ENCODE assay signal across 20 cellular contexts in the genomic region with DNA sequence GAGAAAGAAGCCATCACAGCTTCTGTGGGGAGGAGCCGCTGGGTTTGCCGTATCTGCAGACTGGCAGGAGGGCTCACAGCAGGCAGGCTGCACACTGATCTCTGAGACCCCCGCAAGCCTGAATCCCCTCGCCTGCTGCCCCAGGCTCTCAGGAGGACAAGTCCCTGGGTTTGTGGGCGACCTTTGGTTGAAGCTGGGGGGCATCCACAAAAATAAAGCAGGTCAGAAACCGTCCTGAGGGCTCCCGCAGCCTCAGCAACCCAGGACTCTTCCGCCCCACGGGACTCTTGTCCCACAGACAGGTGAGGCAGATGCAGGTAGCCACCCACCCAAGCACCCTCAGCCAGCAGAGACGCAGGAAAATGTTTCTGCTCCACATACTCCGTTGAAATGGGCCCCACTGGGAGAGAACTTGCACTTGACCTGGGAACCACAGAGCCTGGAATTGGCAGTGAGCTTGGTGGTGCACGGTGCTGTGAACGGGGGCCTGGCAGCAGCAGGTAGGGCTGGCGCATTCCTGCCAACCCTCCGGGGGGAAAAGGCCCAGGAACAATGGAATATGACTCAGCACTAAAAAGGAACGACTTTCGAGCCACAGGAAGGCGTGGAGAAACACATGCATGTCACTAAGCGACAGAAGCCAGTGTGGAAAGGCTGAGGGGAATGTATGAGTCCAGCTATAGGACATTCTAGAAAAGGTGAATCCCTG.
DNase-seq lines count a peak whose midpoint lies in the region; ATAC-seq and TF ChIP-seq lines count a peak whose summit lies in the region.
"Had no signal": no experiment of that assay in that cellular context is flagged by ENCODE, and none has a peak within 500 bp of the region (broad histone marks: within the 10 kb centered on the region; RNA-seq: fewer than 3 reads in every experiment).

No MANE protein-coding gene starts in this region.

- H2AFZ ChIP-seq in H9 (ENCODE audit: low read length): no peak overlapping the region

- H3K4me1 ChIP-seq in H9 (ENCODE audit: insufficient read depth, low read length): peaks cover 4% of the 10 kb centered on the region; the same call in 1 of the 2 replicates
- no peaks in the 10 kb centered on the region for H3K4me1 ChIP-seq in RWPE2 (ENCODE audit: insufficient read depth, poor library complexity, severe bottlenecking)
- H3K4me1 ChIP-seq in sigmoid colon: no peaks in the 10 kb centered on the region

- H3K23ac ChIP-seq in H9 (ENCODE audit: insufficient read length, low read depth, low read length): no peak overlapping the region

- H3K4ac ChIP-seq in H9 (ENCODE audit: low read depth, low read length): no peak overlapping the region

- ATAC-seq in RWPE2 (ENCODE audit: low read depth): no peak; the same call in 2 of the 3 replicates
- ATAC-seq: left lobe of liver had no signal

- no peak for TF ChIP-seq EP300 in sigmoid colon (IDR thresholded peaks at IDR 0.05)

- H2BK120ac ChIP-seq in H9 (ENCODE audit: low read depth, low read length, poor library complexity, severe bottlenecking): no peak overlapping the region

- H3K4me3 ChIP-seq in RWPE2 (ENCODE audit: severe bottlenecking) (no peak overlapping the region), sigmoid colon (no peak overlapping the region)
- H3K4me3 ChIP-seq: cardiac muscle cell had no signal

- peak overlapping the region in 1 of 3 experiments; percentile 31; a peak in 1 of 7 replicates for H3K27ac Mint-ChIP-seq in H9

- no peaks in the 10 kb centered on the region for H3K79me2 ChIP-seq in H9 (ENCODE audit: insufficient read depth, low read length)

- H3K9me3 Mint-ChIP-seq in H9: no peaks in the 10 kb centered on the region
- H3K9me3 Mint-ChIP-seq: CD8-positive, alpha-beta memory T cell had no signal

- TF ChIP-seq CTCF in H9 (conservative IDR thresholded peaks at IDR 0.05): no peak
- no peak for TF ChIP-seq CTCF in RWPE2 (IDR thresholded peaks at IDR 0.05; ENCODE audit: poor library complexity, severe bottlenecking)
- TF ChIP-seq CTCF in sigmoid colon (IDR thresholded peaks at IDR 0.05): no peak

- WGBS in H9 (ENCODE audit: extremely low coverage, insufficient read length, low lambda C conversion rate): no CpG with 5 or more reads among the region's 19 CpGs
- 70 to 75% methylated on average over 19 of the region's 19 CpGs for WGBS in sigmoid colon, 2 donors

- no peak overlapping the region for H3K14ac ChIP-seq in H9 (ENCODE audit: insufficient read depth, low read length)

- H3K36me3 ChIP-seq in RWPE2 (ENCODE audit: low read depth): no peaks in the 10 kb centered on the region
- no peaks in the 10 kb centered on the region for H3K36me3 ChIP-seq in sigmoid colon
- H3K36me3 ChIP-seq: cardiac muscle cell, WERI-Rb-1 had no signal

- H3K27ac ChIP-seq in H9 (ENCODE audit: insufficient read length, low read depth, low read length) (no peak overlapping the region), RWPE2 (ENCODE audit: poor library complexity, severe bottlenecking) (no peak overlapping the region), sigmoid colon (no peak overlapping the region)
- H3K27ac ChIP-seq: cardiac muscle cell, WERI-Rb-1 had no signal

- H4K20me1 ChIP-seq in H9 (ENCODE audit: control insufficient read depth, insufficient read depth, insufficient read length): no peaks in the 10 kb centered on the region

- H3K56ac ChIP-seq in H9 (ENCODE audit: insufficient read length, low read depth, low read length): no peak overlapping the region

- intact Hi-C loops in sigmoid colon (cut with DNase I): no loop called here

- H4K91ac ChIP-seq in H9 (ENCODE audit: insufficient read length, low read depth, low read length): no peak overlapping the region

- H3K4me3 Mint-ChIP-seq in H9: no peak overlapping the region
- H3K4me3 Mint-ChIP-seq: CD8-positive, alpha-beta memory T cell had no signal

- H3K36me3 Mint-ChIP-seq in H9 (ENCODE audit: insufficient read depth in 1 of 3, low read depth in 3 of 3): no peaks in the 10 kb centered on the region
- H3K36me3 Mint-ChIP-seq: CD8-positive, alpha-beta memory T cell had no signal

- H2AK5ac ChIP-seq in H9 (ENCODE audit: insufficient read length, low read length): no peak overlapping the region

- no peak overlapping the region for H2BK12ac ChIP-seq in H9 (ENCODE audit: insufficient read length, low read depth, low read length)

- H3K4me2 ChIP-seq in H9 (ENCODE audit: insufficient read depth, insufficient read length, low read length): no peak overlapping the region
- H3K4me2 ChIP-seq: SK-N-SH had no signal

- H3K9me3 ChIP-seq in H9 (ENCODE audit: control insufficient read depth, low read depth, low read length): no peaks in the 10 kb centered on the region
- no peaks in the 10 kb centered on the region for H3K9me3 ChIP-seq in RWPE2 (ENCODE audit: severe bottlenecking)
- no peaks in the 10 kb centered on the region for H3K9me3 ChIP-seq in sigmoid colon
- H3K9me3 ChIP-seq: SK-N-SH had no signal

- H3K23me2 ChIP-seq in H9 (ENCODE audit: insufficient read length, low read depth, low read length, poor library complexity, severe bottlenecking): no peaks in the 10 kb centered on the region

- no peak overlapping the region for H3K18ac ChIP-seq in H9 (ENCODE audit: insufficient read length, low read depth, low read length)

- H4K5ac ChIP-seq in H9 (ENCODE audit: insufficient read length, low read depth, low read length): no peak overlapping the region

- no peak overlapping the region for H4K8ac ChIP-seq in H9 (replicated peaks; ENCODE audit: insufficient read length, low read depth, low read length)

- H3K27me3 ChIP-seq in H9 (ENCODE audit: insufficient read depth, low read length) (no peaks in the 10 kb centered on the region), RWPE2 (ENCODE audit: insufficient read depth, poor library complexity, severe bottlenecking) (peaks cover 61% of the 10 kb centered on the region), sigmoid colon (peaks cover 6 to 54% (median 20%) of the 10 kb centered on the region in 3 donors)

- H2BK20ac ChIP-seq in H9 (ENCODE audit: low read depth, low read length, poor library complexity, severe bottlenecking): no peak overlapping the region

- H3K4me1 Mint-ChIP-seq in H9: peaks cover 17 to 24% of the 10 kb centered on the region in 2 experiments
- H3K4me1 Mint-ChIP-seq: CD8-positive, alpha-beta memory T cell had no signal

- DNase-seq in H9 (peak; percentile 24), RWPE2 (ENCODE audit: low spot score) (peak; percentile 81), islet precursor cell (peak; percentile 50), sigmoid colon (peak; percentile 47), OCI-M2 (lab: John Stamatoyannopoulos, UW; ENCODE audit: unreplicated experiment) (no peak), EL (no peak), DMS79 (lab: John Stamatoyannopoulos, UW) (no peak)
- DNase-seq: AML-193; amygdala; DMS153; NCI-H2107; NCI-H446 treated with DMSO at 0.1 percent for 48 hours; SK-N-SH; stimulated activated CD4-positive, alpha-beta T cell treated with anti-CD3 and anti-CD28 coated beads, Interleukin-4, amount 100 ng/mL, for 24 hours; stimulated activated naive CD4-positive, alpha-beta T cell treated with Interleukin-2 at 50 U/mL for 16 hours; T-helper 2 cell; WERI-Rb-1 had no signal

- peaks cover 18% of the 10 kb centered on the region for H3K27me3 Mint-ChIP-seq in H9 (ENCODE audit: low read depth)

- no peak overlapping the region for H3T11ph ChIP-seq in H9 (ENCODE audit: low read length)

- no peak for TF ChIP-seq POLR2A in sigmoid colon (IDR thresholded peaks at IDR 0.05)

- H2BK15ac ChIP-seq in H9 (ENCODE audit: low read depth, low read length): no peak overlapping the region

- no peaks in the 10 kb centered on the region for H3K79me1 ChIP-seq in H9 (ENCODE audit: insufficient read depth, low read depth, low read length, poor library complexity, severe bottlenecking)

- no peak overlapping the region for H2BK5ac ChIP-seq in H9 (ENCODE audit: insufficient read length, low read length)

- H3K9ac ChIP-seq in H9 (ENCODE audit: extremely low read depth, insufficient read length, low read length): no peak overlapping the region
- H3K9ac ChIP-seq: SK-N-SH had no signal

Comparison
In these comparisons a context has a peak if more than half of its experiments do, and no peak if none do; other contexts are left out.
1. DNase-seq: peak in H9 (single experiment), RWPE2 (single experiment), islet precursor cell (single experiment) and sigmoid colon (single experiment); none in OCI-M2 (single experiment), EL (single experiment) and DMS79 (single experiment).